ENCODE assay signal across 2 cellular contexts in the genomic region with DNA sequence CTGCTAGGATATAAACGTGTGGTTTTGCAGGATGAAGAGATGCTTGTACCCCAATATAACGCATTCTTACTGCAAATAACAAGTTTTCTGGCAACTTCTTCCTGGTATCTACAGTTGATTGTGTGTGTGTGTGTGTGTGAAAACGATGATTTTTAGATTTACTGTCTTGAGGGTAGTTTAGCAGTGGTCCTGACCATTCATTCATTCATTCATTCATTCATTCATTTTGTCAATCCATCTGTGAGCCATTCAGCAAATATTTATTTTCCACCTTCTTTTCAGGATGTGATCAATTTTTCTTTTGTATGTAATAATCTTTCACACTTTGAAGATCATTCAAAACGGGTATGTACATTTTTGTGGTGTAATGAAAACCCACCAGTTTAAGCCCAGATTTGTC.
A peak's percentile ranks its signal among the peaks of the same experiment; 100 is the strongest.
TF ChIP-seq lines count a peak whose summit lies in the region.

No MANE protein-coding gene starts in this region.

TF ChIP-seq in HepG2, 621 proteins besides CTCF, POLR2A, EP300 and RAD21:
- TF ChIP-seq HHEX (CRISPR knock-in tag; IDR thresholded peaks at IDR 0.05) (no peak), PTBP1 (IDR thresholded peaks at IDR 0.05; ENCODE audit: low read depth, low read length, poor library complexity, severe bottlenecking) (no peak), ZNF24 (IDR thresholded peaks at IDR 0.05) (peak; percentile 18; the same call in 1 of the 2 replicates), TFDP1 (CRISPR knock-in tag; IDR thresholded peaks at IDR 0.05; ENCODE audit: borderline replicate concordance) (no peak)
TF ChIP-seq in HepG2: peak in this region for 1.

TF ChIP-seq in GM12878, 131 proteins besides CTCF, POLR2A, EP300 and RAD21:
- no peak for TF ChIP-seq MTA3 (IDR thresholded peaks at IDR 0.05; ENCODE audit: borderline replicate concordance, low read length)
- TF ChIP-seq ZNF24 (IDR thresholded peaks at IDR 0.05) = peak; percentile 91
- no peak for TF ChIP-seq BMI1 (IDR thresholded peaks at IDR 0.05; ENCODE audit: borderline replicate concordance)
- TF ChIP-seq, protein P1, sequence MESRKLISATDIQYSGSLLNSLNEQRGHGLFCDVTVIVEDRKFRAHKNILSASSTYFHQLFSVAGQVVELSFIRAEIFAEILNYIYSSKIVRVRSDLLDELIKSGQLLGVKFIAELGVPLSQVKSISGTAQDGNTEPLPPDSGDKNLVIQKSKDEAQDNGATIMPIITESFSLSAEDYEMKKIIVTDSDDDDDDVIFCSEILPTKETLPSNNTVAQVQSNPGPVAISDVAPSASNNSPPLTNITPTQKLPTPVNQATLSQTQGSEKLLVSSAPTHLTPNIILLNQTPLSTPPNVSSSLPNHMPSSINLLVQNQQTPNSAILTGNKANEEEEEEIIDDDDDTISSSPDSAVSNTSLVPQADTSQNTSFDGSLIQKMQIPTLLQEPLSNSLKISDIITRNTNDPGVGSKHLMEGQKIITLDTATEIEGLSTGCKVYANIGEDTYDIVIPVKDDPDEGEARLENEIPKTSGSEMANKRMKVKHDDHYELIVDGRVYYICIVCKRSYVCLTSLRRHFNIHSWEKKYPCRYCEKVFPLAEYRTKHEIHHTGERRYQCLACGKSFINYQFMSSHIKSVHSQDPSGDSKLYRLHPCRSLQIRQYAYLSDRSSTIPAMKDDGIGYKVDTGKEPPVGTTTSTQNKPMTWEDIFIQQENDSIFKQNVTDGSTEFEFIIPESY (IDR thresholded peaks at IDR 0.05) = no peak
- no peak for TF ChIP-seq E2F4 (IDR thresholded peaks at IDR 0.05; ENCODE audit: low read depth, low read length)
- no peak for TF ChIP-seq SP1 (IDR thresholded peaks at IDR 0.05; ENCODE audit: low read depth, low read length)
- no peak for TF ChIP-seq NBN (IDR thresholded peaks at IDR 0.05)
TF ChIP-seq in GM12878: peak in this region for 1.
